In genomic region chrX:29254515-29254914, GRCh38 we compare ENCODE assay signal across 8 cellular contexts.
"Had no signal": no experiment of that assay in that cellular context is flagged by ENCODE, and none has a peak within 500 bp of the region (broad histone marks: within the 10 kb centered on the region; RNA-seq: fewer than 3 reads in every experiment).

No MANE protein-coding gene starts in this region.

- H3K4me3 ChIP-seq: GM12878 had no signal

- ATAC-seq: GM12878 had no signal

- FAIRE-seq: G401.6, GM12878, GM12891, GM12892, GM18507, GM19239 had no signal

- DNase-seq: GDM1, GF-D8 had no signal
